8 cellular contexts compared by ENCODE assay signal in the genomic region with DNA sequence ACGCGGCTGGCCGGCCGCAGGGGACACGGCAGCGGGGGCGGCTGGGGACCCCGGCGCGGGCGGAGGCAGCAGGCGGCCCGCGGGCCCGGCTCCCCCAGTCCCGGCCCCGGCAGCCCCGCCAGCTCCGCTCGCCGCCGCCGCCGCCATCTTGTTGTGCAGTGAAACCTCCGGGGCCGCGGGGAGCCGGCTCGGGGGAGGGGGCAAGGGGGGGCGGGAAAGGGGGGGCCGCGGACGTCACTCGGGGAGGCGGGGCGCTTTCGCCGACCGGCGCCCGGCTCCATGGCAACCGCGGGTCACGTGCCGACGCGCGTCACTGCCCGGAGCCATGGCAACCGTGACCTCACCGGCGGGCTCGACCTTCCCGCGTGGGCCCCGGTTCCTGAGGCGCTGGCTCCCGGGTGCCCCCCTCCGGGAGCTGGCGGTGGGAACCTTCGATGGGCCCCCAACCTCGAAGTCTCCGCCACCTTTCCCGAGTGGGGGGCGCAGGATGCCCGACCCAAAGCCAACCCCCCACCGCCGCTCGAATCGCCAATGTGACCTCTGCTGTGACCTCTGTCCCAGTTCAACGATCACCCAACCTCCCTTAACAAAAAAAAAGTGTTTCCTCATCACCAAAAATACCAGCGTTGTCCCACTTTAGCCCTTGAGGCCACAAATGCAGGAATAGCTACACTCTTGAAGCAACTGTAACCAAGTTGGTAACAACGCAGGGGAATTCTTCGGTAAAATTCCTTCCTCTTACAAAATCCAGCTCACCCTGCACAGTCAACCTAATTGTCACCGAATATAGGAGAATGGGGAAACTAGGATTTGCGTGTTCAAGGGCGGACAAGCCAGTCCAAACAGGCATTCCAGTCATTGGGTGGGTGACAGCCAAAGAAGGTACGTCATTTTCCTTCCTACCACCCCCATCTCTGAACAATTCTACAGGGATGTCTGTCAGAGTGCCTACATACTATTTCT. TPM values are rescaled to one million over a fixed set of nuclear protein-coding genes. Genes with fewer than 3 reads are reported as not detected.
DNase-seq lines count a peak whose midpoint lies in the region; ATAC-seq lines count a peak whose summit lies in the region.

TSS of gene SIK3 (minus strand) at position 160 of the 963 bp plus-strand sequence. CDS start at position 147, 13 bp downstream.

- H3K9me3 ChIP-seq in CD4-positive, alpha-beta memory T cell (ENCODE audit: control insufficient read depth in 1 of 2, low read length in 2 of 2) = no peaks in the 10 kb centered on the region

- POLR2A ChIA-PET in CD4-positive, alpha-beta memory T cell (lab: Charles Lee; ENCODE audit: partially characterized antibody) = interaction anchor here (0.7 to 3.9 kb wide), 22 partner anchors 47 to 326 kb away, joined by 3 to 92 read pairs (median 5); partner anchors contain the start of genes BUD13, SIDT2 and ZPR1

- no peaks in the 10 kb centered on the region for H3K27me3 ChIP-seq in CD4-positive, alpha-beta memory T cell (ENCODE audit: insufficient read depth, low read length)

- no peaks in the 10 kb centered on the region for H3K36me3 ChIP-seq in CD4-positive, alpha-beta memory T cell (ENCODE audit: insufficient read depth, low read length)

- DNase-seq in CD4-positive, alpha-beta memory T cell = peak; percentile 92 to 95 (median 94)
- peak; percentile 77 for DNase-seq in HT1080 (ENCODE audit: low read depth)
- DNase-seq in NK-92 treated with Interleukin-12 subunit alpha and Interleukin-12 subunit beta, amount 100 ng/mL, for 24 hours (lab: John Stamatoyannopoulos, UW) = peak; percentile 84
- peak; percentile 80 to 89 (median 85) for DNase-seq in activated CD8-positive, alpha-beta memory T cell treated with anti-CD3 and anti-CD28 coated beads for 48 hours (ENCODE audit: low read depth in 2 of 3, low spot score in 2 of 3)
- peak; percentile 91 to 94 (median 92) for DNase-seq in effector memory CD8-positive, alpha-beta T cell
- DNase-seq in mesenteric fat pad (ENCODE audit: low spot score) = peak; percentile 98
- DNase-seq in stimulated activated CD8-positive, alpha-beta memory T cell treated with anti-CD3 and anti-CD28 coated beads, Interleukin-15, amount 100 ng/mL, for 1 hour (ENCODE audit: low read depth) = peak; percentile 83

- H3K4me3 ChIP-seq in CD4-positive, alpha-beta memory T cell (ENCODE audit: low read length in 2 of 2) = peak within 1 kb of the TSS; percentile 79 to 86

- H3K27ac Mint-ChIP-seq in CD4-positive, alpha-beta memory T cell = peak within 1 kb of the TSS; percentile 99 to 100 (median 99)
- H3K27ac Mint-ChIP-seq in effector memory CD8-positive, alpha-beta T cell = peak within 1 kb of the TSS; percentile 93 to 99

- intact Hi-C loops in CD4-positive, alpha-beta memory T cell (cut with micrococcal nuclease) = loop anchor here (1.0 to 5.0 kb wide), 7 partner anchors 44 to 326 kb away; partner anchors contain the start of genes APOA5, BUD13, PAFAH1B2 and SIDT2

- peaks cover 47% of the 10 kb centered on the region for H3K4me1 ChIP-seq in CD4-positive, alpha-beta memory T cell (ENCODE audit: insufficient read depth, low read length)

- peaks cover 0 to 15% of the 10 kb centered on the region in 2 donors for H3K36me3 Mint-ChIP-seq in CD4-positive, alpha-beta memory T cell
- H3K36me3 Mint-ChIP-seq in effector memory CD8-positive, alpha-beta T cell (ENCODE audit: insufficient read depth) = peaks cover 58% of the 10 kb centered on the region

- H3K4me3 Mint-ChIP-seq in CD4-positive, alpha-beta memory T cell = peak within 1 kb of the TSS; percentile 95 to 100 (median 97)
- H3K4me3 Mint-ChIP-seq in effector memory CD8-positive, alpha-beta T cell = peak within 1 kb of the TSS; percentile 88 to 98

- peaks cover 34 to 66% (median 46%) of the 10 kb centered on the region in 4 donors for H3K4me1 Mint-ChIP-seq in CD4-positive, alpha-beta memory T cell
- H3K4me1 Mint-ChIP-seq in effector memory CD8-positive, alpha-beta T cell (ENCODE audit: low read depth in 2 of 2) = peaks cover 48 to 49% of the 10 kb centered on the region in 2 donors

- no peaks in the 10 kb centered on the region for H3K9me3 Mint-ChIP-seq in CD4-positive, alpha-beta memory T cell
- H3K9me3 Mint-ChIP-seq in effector memory CD8-positive, alpha-beta T cell = no peaks in the 10 kb centered on the region

- ATAC-seq in GM19468 (IDR thresholded peaks at IDR 0.05; ENCODE audit: extremely low read depth, unreplicated experiment) = peak; percentile 63
- ATAC-seq in effector memory CD8-positive, alpha-beta T cell (replicated peaks) = peak; percentile 75

- peaks cover 0 to 2% of the 10 kb centered on the region in 2 donors for H3K27me3 Mint-ChIP-seq in CD4-positive, alpha-beta memory T cell
- H3K27me3 Mint-ChIP-seq in effector memory CD8-positive, alpha-beta T cell = no peaks in the 10 kb centered on the region

- CTCF ChIA-PET in CD4-positive, alpha-beta memory T cell (lab: Charles Lee; ENCODE audit: partially characterized antibody) = interaction anchor here (0.6 to 7.2 kb wide), 32 partner anchors 8 to 330 kb away, joined by 3 to 50 read pairs (median 6); partner anchors contain the start of genes APOA5 and ZPR1

- peak within 1 kb of the TSS; percentile 98 for H3K27ac ChIP-seq in CD4-positive, alpha-beta memory T cell (ENCODE audit: low read depth, low read length)

RNA-seq across cellular contexts. Expression of gene SIK3, which starts in this region (rescaled TPM):
- total RNA-seq in CD4-positive, alpha-beta memory T cell = 10 to 100 TPM; 88.4 to 97.5 TPM
- polyA plus RNA-seq in CD4-positive, alpha-beta memory T cell = 10 to 100 TPM in 1 of 2 donors, 1 to 10 TPM in 1; 9.7 to 36.7 TPM
- 14.3 and 15.2 TPM in 2 replicates for total RNA-seq in HT1080 (2014; rRNA removed; shearing (Covaris generic))
- polyA plus RNA-seq in HT1080 (2015; cell fraction: cytosol; rRNA removed) = 13.3 and 15.2 TPM in 2 replicates
- 25.8 and 28.9 TPM in 2 replicates for polyA plus RNA-seq in HT1080 (2015; cell fraction: nucleus; rRNA removed)
- total RNA-seq in mesenteric fat pad = 39.2 TPM

Comparison
In these comparisons a context has a peak if more than half of its experiments do, and no peak if none do; other contexts are left out.
1. Peak in every context shown above with its lines: DNase-seq, ATAC-seq, H3K4me3 ChIP-seq and H3K27ac ChIP-seq.